2 cellular contexts compared by ENCODE assay signal in the genomic region with DNA sequence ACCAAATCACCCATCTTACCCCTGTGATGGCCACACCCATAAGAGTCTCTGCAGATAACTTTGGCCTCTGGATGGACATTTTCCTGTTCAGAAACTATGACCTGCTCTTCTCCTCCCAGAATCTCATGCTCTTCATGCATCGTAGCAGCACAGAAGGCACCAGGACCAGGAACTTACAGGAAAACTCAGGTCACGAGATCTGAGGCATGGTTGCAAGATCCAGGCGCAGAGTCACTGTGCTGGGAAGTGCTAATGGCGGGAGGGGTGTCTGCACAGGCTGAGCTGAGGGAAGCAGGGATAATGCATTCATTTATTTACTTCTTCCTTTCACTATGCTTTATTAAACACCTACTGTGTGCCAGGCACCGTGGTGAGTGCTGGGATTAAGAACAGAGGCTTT.
TF ChIP-seq lines count a peak whose summit lies in the region.

No MANE protein-coding gene starts in this region.

TF ChIP-seq in IMR-90, 13 proteins besides CTCF, POLR2A, EP300 and RAD21:
- TF ChIP-seq RFX5 (IDR thresholded peaks at IDR 0.05; ENCODE audit: low read depth, low read length), result no peak
- TF ChIP-seq, protein P1, sequence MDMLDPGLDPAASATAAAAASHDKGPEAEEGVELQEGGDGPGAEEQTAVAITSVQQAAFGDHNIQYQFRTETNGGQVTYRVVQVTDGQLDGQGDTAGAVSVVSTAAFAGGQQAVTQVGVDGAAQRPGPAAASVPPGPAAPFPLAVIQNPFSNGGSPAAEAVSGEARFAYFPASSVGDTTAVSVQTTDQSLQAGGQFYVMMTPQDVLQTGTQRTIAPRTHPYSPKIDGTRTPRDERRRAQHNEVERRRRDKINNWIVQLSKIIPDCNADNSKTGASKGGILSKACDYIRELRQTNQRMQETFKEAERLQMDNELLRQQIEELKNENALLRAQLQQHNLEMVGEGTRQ (IDR thresholded peaks at IDR 0.05; ENCODE audit: low read depth, low read length), result no peak
- no peak for TF ChIP-seq CEBPB (IDR thresholded peaks at IDR 0.05; ENCODE audit: low read depth, low read length)
- no peak for TF ChIP-seq NFE2L2 (IDR thresholded peaks at IDR 0.05; ENCODE audit: low read depth, low read length)
- TF ChIP-seq SMC3 (IDR thresholded peaks at IDR 0.05; ENCODE audit: low read depth, low read length), result no peak
- TF ChIP-seq MAFK (IDR thresholded peaks at IDR 0.05; ENCODE audit: low read depth, low read length), result no peak
- TF ChIP-seq MXI1 (IDR thresholded peaks at IDR 0.05; ENCODE audit: borderline replicate concordance, low read depth, low read length), result no peak
- TF ChIP-seq FOS (IDR thresholded peaks at IDR 0.05; ENCODE audit: low read depth, low read length), result no peak
- no peak for TF ChIP-seq CHD1 (IDR thresholded peaks at IDR 0.05; ENCODE audit: low read depth, low read length)
- TF ChIP-seq MAZ (IDR thresholded peaks at IDR 0.05; ENCODE audit: borderline replicate concordance, low read depth, low read length), result no peak
- no peak for TF ChIP-seq RCOR1 (IDR thresholded peaks at IDR 0.05; ENCODE audit: insufficient replicate concordance, low read length)
- TF ChIP-seq, protein P2, sequence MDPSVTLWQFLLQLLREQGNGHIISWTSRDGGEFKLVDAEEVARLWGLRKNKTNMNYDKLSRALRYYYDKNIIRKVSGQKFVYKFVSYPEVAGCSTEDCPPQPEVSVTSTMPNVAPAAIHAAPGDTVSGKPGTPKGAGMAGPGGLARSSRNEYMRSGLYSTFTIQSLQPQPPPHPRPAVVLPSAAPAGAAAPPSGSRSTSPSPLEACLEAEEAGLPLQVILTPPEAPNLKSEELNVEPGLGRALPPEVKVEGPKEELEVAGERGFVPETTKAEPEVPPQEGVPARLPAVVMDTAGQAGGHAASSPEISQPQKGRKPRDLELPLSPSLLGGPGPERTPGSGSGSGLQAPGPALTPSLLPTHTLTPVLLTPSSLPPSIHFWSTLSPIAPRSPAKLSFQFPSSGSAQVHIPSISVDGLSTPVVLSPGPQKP (IDR thresholded peaks at IDR 0.05; ENCODE audit: borderline replicate concordance, low read depth, low read length), result no peak
- no peak for TF ChIP-seq BHLHE40 (IDR thresholded peaks at IDR 0.05; ENCODE audit: low read depth, low read length)
TF ChIP-seq in IMR-90: peak in this region for 0.

TF ChIP-seq in endothelial cell of umbilical vein, 7 proteins besides CTCF, POLR2A, EP300 and RAD21:
- TF ChIP-seq, protein P3, sequence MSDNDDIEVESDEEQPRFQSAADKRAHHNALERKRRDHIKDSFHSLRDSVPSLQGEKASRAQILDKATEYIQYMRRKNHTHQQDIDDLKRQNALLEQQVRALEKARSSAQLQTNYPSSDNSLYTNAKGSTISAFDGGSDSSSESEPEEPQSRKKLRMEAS (IDR thresholded peaks at IDR 0.05; ENCODE audit: insufficient read depth, insufficient read length), result no peak
- no peak for TF ChIP-seq POLR2AphosphoS5 (IDR thresholded peaks at IDR 0.05; ENCODE audit: insufficient read depth, low read depth, low read length)
- TF ChIP-seq JUN (IDR thresholded peaks at IDR 0.05; ENCODE audit: borderline replicate concordance, insufficient read depth, insufficient read length, low read depth), result no peak
- TF ChIP-seq GATA2 (IDR thresholded peaks at IDR 0.05; ENCODE audit: insufficient read depth, insufficient read length, low read depth, low read length), result no peak
- no peak for TF ChIP-seq EZH2 (IDR thresholded peaks at IDR 0.05; ENCODE audit: borderline replicate concordance, low read depth, low read length, severe bottlenecking)
- no peak for TF ChIP-seq FOS (IDR thresholded peaks at IDR 0.05; ENCODE audit: borderline replicate concordance, insufficient read depth, low read length)
- TF ChIP-seq MYC (IDR thresholded peaks at IDR 0.05; ENCODE audit: low read depth, low read length), result no peak
